In the genomic region with DNA sequence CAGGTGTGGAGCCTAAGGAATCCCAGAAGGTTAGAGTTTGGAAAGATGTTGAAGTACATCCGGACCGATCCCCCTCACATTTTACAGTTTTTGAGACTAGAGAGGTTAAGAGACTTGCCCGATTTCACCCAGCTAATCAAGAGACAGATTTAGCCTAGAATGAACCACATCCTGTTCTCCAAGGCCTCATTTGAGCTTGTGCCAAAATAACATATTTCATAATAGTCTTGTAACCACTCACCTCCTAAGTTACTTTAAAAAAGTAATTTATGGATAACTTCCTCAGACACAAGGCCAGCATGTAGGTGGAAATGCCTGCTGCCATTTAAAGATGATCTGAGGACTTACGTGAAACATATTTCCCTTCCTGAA, we compare ENCODE assay signal across 8 cellular contexts. TPM values are rescaled to one million over a fixed set of nuclear protein-coding genes. Genes with fewer than 3 reads are reported as not detected.
DNase-seq lines count a peak whose midpoint lies in the region; ATAC-seq and TF ChIP-seq lines count a peak whose summit lies in the region.

No MANE protein-coding gene starts in this region.

- DNase-seq in activated naive CD4-positive, alpha-beta T cell treated with anti-CD3 and anti-CD28 coated beads, Interleukin-2, amount 10 ng/mL, durations not matched to agents 7 days and 5 days = peak; percentile 29
- no peak for DNase-seq in activated naive CD4-positive, alpha-beta T cell (lab: John Stamatoyannopoulos, UW)
- peak; percentile 89 for DNase-seq in HT1080 (ENCODE audit: low read depth)
- DNase-seq in lower lobe of right lung = no peak
- no peak for DNase-seq in COR-L47 (lab: John Stamatoyannopoulos, UW)
- no peak for DNase-seq in ascending aorta (ENCODE audit: low spot score in 2 of 2)
- DNase-seq in NCI-H524 treated with DMSO at 0.1 percent for 48 hours (lab: John Stamatoyannopoulos, UW) = no peak

- peak; percentile 23 for ATAC-seq in activated T-helper 17 cell treated with anti-CD3 and anti-CD28 coated beads, Interleukin-2, amount 50 U/mL, for 72 hours (replicated peaks)
- ATAC-seq in lower lobe of right lung = peak; percentile 70 to 80

- TF ChIP-seq CTCF in lower lobe of right lung (IDR thresholded peaks at IDR 0.05) = no peak
- no peak for TF ChIP-seq CTCF in ascending aorta (IDR thresholded peaks at IDR 0.05)

- H3K27me3 ChIP-seq in lower lobe of right lung (ENCODE audit: low read depth) (no peaks in the 10 kb centered on the region), ascending aorta (no peaks in the 10 kb centered on the region)

- peak overlapping the region; percentile 93 for H3K27ac Mint-ChIP-seq in activated naive CD4-positive, alpha-beta T cell treated with anti-CD3 and anti-CD28 coated beads, Interleukin-2, amount 10 ng/mL, durations not matched to agents 7 days and 5 days
- peak overlapping the region; percentile 62 for H3K27ac Mint-ChIP-seq in activated T-helper 17 cell treated with anti-CD3 and anti-CD28 coated beads, Interleukin-2, amount 50 U/mL, for 72 hours

- H3K27ac ChIP-seq in lower lobe of right lung (peak overlapping the region; percentile 12), ascending aorta (no peak overlapping the region)

- no peaks in the 10 kb centered on the region for H3K27me3 Mint-ChIP-seq in activated naive CD4-positive, alpha-beta T cell treated with anti-CD3 and anti-CD28 coated beads, Interleukin-2, amount 10 ng/mL, durations not matched to agents 7 days and 5 days
- H3K27me3 Mint-ChIP-seq in activated T-helper 17 cell treated with anti-CD3 and anti-CD28 coated beads, Interleukin-2, amount 50 U/mL, for 72 hours = no peaks in the 10 kb centered on the region

- H3K4me1 ChIP-seq in lower lobe of right lung (peaks cover 33% of the 10 kb centered on the region), ascending aorta (peaks cover 0 to 15% of the 10 kb centered on the region in 2 donors)

- H3K4me1 Mint-ChIP-seq in activated naive CD4-positive, alpha-beta T cell treated with anti-CD3 and anti-CD28 coated beads, Interleukin-2, amount 10 ng/mL, durations not matched to agents 7 days and 5 days = peaks cover 54% of the 10 kb centered on the region
- peaks cover 24% of the 10 kb centered on the region for H3K4me1 Mint-ChIP-seq in activated T-helper 17 cell treated with anti-CD3 and anti-CD28 coated beads, Interleukin-2, amount 50 U/mL, for 72 hours

- CTCF ChIA-PET in activated naive CD4-positive, alpha-beta T cell treated with anti-CD3 and anti-CD28 coated beads, Interleukin-2, amount 10 ng/mL, durations not matched to agents 7 days and 5 days (lab: Charles Lee) = interaction anchor here (1.0 to 2.8 kb wide), 6 partner anchors 10 to 272 kb away, joined by 4 to 12 read pairs (median 6); no protein-coding TSS in a partner anchor

- peak overlapping the region; percentile 55 for H3K4me3 Mint-ChIP-seq in activated naive CD4-positive, alpha-beta T cell treated with anti-CD3 and anti-CD28 coated beads, Interleukin-2, amount 10 ng/mL, durations not matched to agents 7 days and 5 days
- H3K4me3 Mint-ChIP-seq in activated T-helper 17 cell treated with anti-CD3 and anti-CD28 coated beads, Interleukin-2, amount 50 U/mL, for 72 hours = peak overlapping the region; percentile 76

- intact Hi-C loops in lower lobe of right lung (cut with DNase I) = no loop called here
- intact Hi-C loops in ascending aorta (cut with DNase I) = loop anchor here (2.0 to 5.0 kb wide), 2 partner anchors 67 to 151 kb away; no protein-coding TSS in a partner anchor

- H3K36me3 ChIP-seq in lower lobe of right lung (no peaks in the 10 kb centered on the region), ascending aorta (no peaks in the 10 kb centered on the region)

- H3K9me3 ChIP-seq in lower lobe of right lung = no peaks in the 10 kb centered on the region
- no peaks in the 10 kb centered on the region for H3K9me3 ChIP-seq in ascending aorta

- no peaks in the 10 kb centered on the region for H3K9me3 Mint-ChIP-seq in activated naive CD4-positive, alpha-beta T cell treated with anti-CD3 and anti-CD28 coated beads, Interleukin-2, amount 10 ng/mL, durations not matched to agents 7 days and 5 days
- no peaks in the 10 kb centered on the region for H3K9me3 Mint-ChIP-seq in activated T-helper 17 cell treated with anti-CD3 and anti-CD28 coated beads, Interleukin-2, amount 50 U/mL, for 72 hours

- H3K4me3 ChIP-seq in lower lobe of right lung = no peak overlapping the region
- H3K4me3 ChIP-seq in ascending aorta = no peak overlapping the region

- H3K36me3 Mint-ChIP-seq in activated naive CD4-positive, alpha-beta T cell treated with anti-CD3 and anti-CD28 coated beads, Interleukin-2, amount 10 ng/mL, durations not matched to agents 7 days and 5 days = peaks cover 1% of the 10 kb centered on the region
- no peaks in the 10 kb centered on the region for H3K36me3 Mint-ChIP-seq in activated T-helper 17 cell treated with anti-CD3 and anti-CD28 coated beads, Interleukin-2, amount 50 U/mL, for 72 hours (ENCODE audit: low read depth)

RNA-seq across cellular contexts. Expression of a gene that starts 39.8 kb away (rescaled TPM):
- total RNA-seq in HT1080 (2014; rRNA removed; shearing (Covaris generic)) = 30.4 and 32.1 TPM in 2 replicates
- polyA plus RNA-seq in HT1080 (2015; cell fraction: cytosol; rRNA removed) = 14.6 and 19.6 TPM in 2 replicates
- polyA plus RNA-seq in HT1080 (2015; cell fraction: nucleus; rRNA removed) = 15.9 and 16.2 TPM in 2 replicates
- 1 to 10 TPM; 7.9 to 9.5 TPM for total RNA-seq in activated T-helper 17 cell treated with anti-CD3 and anti-CD28 coated beads, Interleukin-2, amount 50 U/mL, for 72 hours
- total RNA-seq in lower lobe of right lung (57.9 TPM), ascending aorta (10.7 TPM)

Comparison
In these comparisons a context has a peak if more than half of its experiments do, and no peak if none do; other contexts are left out.
1. DNase-seq: peak in activated naive CD4-positive, alpha-beta T cell treated with anti-CD3 and anti-CD28 coated beads, Interleukin-2, amount 10 ng/mL, durations not matched to agents 7 days and 5 days (single experiment) and HT1080 (single experiment); none in activated naive CD4-positive, alpha-beta T cell (0 of 4), lower lobe of right lung (single experiment), COR-L47 (single experiment), ascending aorta (0 of 2) and NCI-H524 treated with DMSO at 0.1 percent for 48 hours (single experiment).